ENCODE assay signal across 8 cellular contexts in genomic region chr4:153521995-153522799, GRCh38. TPM values are rescaled to one million over a fixed set of nuclear protein-coding genes. Genes with fewer than 3 reads are reported as not detected.
DNase-seq lines count a peak whose midpoint lies in the region; ATAC-seq and TF ChIP-seq lines count a peak whose summit lies in the region.

No MANE protein-coding gene starts in this region.

- H3K4me1 ChIP-seq in mesendoderm (ENCODE audit: control insufficient read depth, low read depth, low read length), result peaks cover 14% of the 10 kb centered on the region

- H2AK5ac ChIP-seq in mesendoderm (ENCODE audit: low read length), result peak overlapping the region; percentile 67

- H3K36me3 ChIP-seq in mesendoderm (ENCODE audit: control insufficient read depth, insufficient read depth, low read length), result no peaks in the 10 kb centered on the region

- H4K5ac ChIP-seq in mesendoderm (ENCODE audit: low read length), result no peak overlapping the region

- H3K79me1 ChIP-seq in mesendoderm (ENCODE audit: low read length), result peaks cover 16% of the 10 kb centered on the region

- WGBS in mesendoderm (ENCODE audit: extremely low coverage, insufficient coverage, low lambda C conversion rate), result no CpG with 5 or more reads among the region's 17 CpGs

- H3K9ac ChIP-seq in mesendoderm (ENCODE audit: low read length), result no peak overlapping the region

- no peak overlapping the region for H3K4me3 ChIP-seq in mesendoderm (ENCODE audit: low read length)

- in situ Hi-C loops in GM18951 (cut with MboI; ENCODE audit: low sequenced_read_pairs, unreplicated experiment), result no loop called here

- peak overlapping the region; percentile 14 for H3K27ac ChIP-seq in mesendoderm (ENCODE audit: low read depth, low read length)

- no peak overlapping the region for H3K23ac ChIP-seq in mesendoderm (ENCODE audit: low read length)

- no peak overlapping the region for H2BK15ac ChIP-seq in mesendoderm (replicated peaks; ENCODE audit: low read depth)

- H3K4ac ChIP-seq in mesendoderm (ENCODE audit: low read depth, low read length), result no peak overlapping the region

- H2BK120ac ChIP-seq in mesendoderm (ENCODE audit: low read depth, low read length), result no peak overlapping the region

- peak overlapping the region; percentile 58 for H3K56ac ChIP-seq in mesendoderm (ENCODE audit: low read length)

- H3K79me2 ChIP-seq in mesendoderm (ENCODE audit: control insufficient read depth, insufficient read depth, low read length), result peaks cover 2% of the 10 kb centered on the region

- H2BK5ac ChIP-seq in mesendoderm (ENCODE audit: low read length), result no peak overlapping the region

- TF ChIP-seq POLR2A in GM18951 (IDR thresholded peaks at IDR 0.05; ENCODE audit: extremely low read depth, insufficient read depth, insufficient read length), result peak; percentile 49

- H4K8ac ChIP-seq in mesendoderm (ENCODE audit: low read depth, low read length), result no peak overlapping the region

- DNase-seq in activated CD4-positive, alpha-beta T cell treated with anti-CD3 and anti-CD28 coated beads for 1 hour, result peak; percentile 23
- DNase-seq in mesendoderm (peak; percentile 70), NCI-H187 (lab: John Stamatoyannopoulos, UW) (no peak), NCI-H510A treated with DMSO at 0.1 percent for 48 hours (lab: John Stamatoyannopoulos, UW) (no peak), NCI-H774 (lab: John Stamatoyannopoulos, UW) (no peak), SIG-M5 (lab: John Stamatoyannopoulos, UW) (no peak)

- no peaks in the 10 kb centered on the region for H3K27me3 ChIP-seq in mesendoderm (ENCODE audit: insufficient read depth, low read length, poor library complexity)

- peak; percentile 37 for ATAC-seq in HG03045 (IDR thresholded peaks at IDR 0.05; ENCODE audit: unreplicated experiment)

- no peak overlapping the region for H3K18ac ChIP-seq in mesendoderm (ENCODE audit: low read length)

- no peak overlapping the region for H3K4me2 ChIP-seq in mesendoderm (ENCODE audit: low read length)

RNA-seq across cellular contexts. Expression of gene TMEM131L, which starts 56.0 kb away (rescaled TPM):
- polyA plus RNA-seq in mesendoderm (2013, experiment 1 of 2), result 16.9 TPM
- 17.2 TPM for polyA plus RNA-seq in mesendoderm (2013, experiment 2 of 2)

Comparison
In these comparisons a context has a peak if more than half of its experiments do, and no peak if none do; other contexts are left out.
1. DNase-seq: peak in activated CD4-positive, alpha-beta T cell treated with anti-CD3 and anti-CD28 coated beads for 1 hour (single experiment) and mesendoderm (single experiment); none in NCI-H187 (0 of 2), NCI-H510A treated with DMSO at 0.1 percent for 48 hours (single experiment), NCI-H774 (single experiment) and SIG-M5 (single experiment).